ENCODE assay signal across 8 cellular contexts in genomic region chr10:114703377-114704125, GRCh38. TPM values are rescaled to one million over a fixed set of nuclear protein-coding genes. Genes with fewer than 3 reads are reported as not detected.
DNase-seq lines count a peak whose midpoint lies in the region; ATAC-seq and TF ChIP-seq lines count a peak whose summit lies in the region.

No MANE protein-coding gene starts in this region.

- peaks cover 29% of the 10 kb centered on the region for H3K27me3 Mint-ChIP-seq in T-helper 17 cell

- CTCF ChIA-PET in AG04450 (lab: Charles Lee), result interaction anchor here (0.6 to 4.0 kb wide), 27 partner anchors 10 to 842 kb away, joined by 3 to 73 read pairs (median 4); no protein-coding TSS in a partner anchor

- no peaks in the 10 kb centered on the region for H3K27me3 ChIP-seq in AG04450 (ENCODE audit: control insufficient read depth, insufficient read depth, low read length)
- no peaks in the 10 kb centered on the region for H3K27me3 ChIP-seq in tibial artery

- no peaks in the 10 kb centered on the region for H3K4me1 ChIP-seq in tibial artery

- no peaks in the 10 kb centered on the region for H3K9me3 ChIP-seq in AG04450 (ENCODE audit: control insufficient read depth, insufficient read depth, low read length)
- H3K9me3 ChIP-seq in T-helper 17 cell (ENCODE audit: control insufficient read depth, low read length, poor library complexity, severe bottlenecking), result no peaks in the 10 kb centered on the region
- H3K9me3 ChIP-seq in tibial artery, result no peaks in the 10 kb centered on the region

- H3K36me3 ChIP-seq in tibial artery, result no peaks in the 10 kb centered on the region

- POLR2A ChIA-PET in AG04450 (lab: Yijun Ruan, JAX), result no interaction called here

- H3K4me3 Mint-ChIP-seq in T-helper 17 cell, result no peak overlapping the region

- H3K27ac Mint-ChIP-seq in T-helper 17 cell, result no peak overlapping the region

- ATAC-seq in T-helper 17 cell (peak; percentile 47), left ventricle myocardium superior (peak; percentile 51), HG02981 (IDR thresholded peaks at IDR 0.05; ENCODE audit: unreplicated experiment) (no peak), HG03521 (IDR thresholded peaks at IDR 0.05; ENCODE audit: unreplicated experiment) (no peak), GM19452 (IDR thresholded peaks at IDR 0.05; ENCODE audit: unreplicated experiment) (no peak)

- no peaks in the 10 kb centered on the region for H3K4me1 Mint-ChIP-seq in T-helper 17 cell

- H3K4me3 ChIP-seq in AG04450 (ENCODE audit: low read depth, low read length), result no peak overlapping the region
- H3K4me3 ChIP-seq in tibial artery, result no peak overlapping the region

- H3K36me3 Mint-ChIP-seq in T-helper 17 cell (ENCODE audit: low read depth), result no peaks in the 10 kb centered on the region

- H3K27ac ChIP-seq in AG04450 (ENCODE audit: low read depth, low read length) (no peak overlapping the region), tibial artery (no peak overlapping the region)

- intact Hi-C loops in left ventricle myocardium superior (cut with micrococcal nuclease) (no loop called here), tibial artery (cut with DNase I; ENCODE audit: low total_unique reads) (loop anchor here (5.0 kb wide), 1 partner anchor 979 kb away; no protein-coding TSS in a partner anchor)

- TF ChIP-seq CTCF in AG04450 (IDR thresholded peaks at IDR 0.05; ENCODE audit: low read depth, low read length), result peak; percentile 81
- peak; percentile 21 for TF ChIP-seq CTCF in GM13976 (IDR thresholded peaks at IDR 0.05; ENCODE audit: borderline replicate concordance, control extremely low read depth, extremely low read depth, insufficient read depth, missing control alignments)
- TF ChIP-seq CTCF in tibial artery (IDR thresholded peaks at IDR 0.05), result peak; percentile 52 to 60

- DNase-seq in AG04450 (ENCODE audit: low read depth, low spot score), result no peak
- DNase-seq in GM13976 (ENCODE audit: low spot score), result peak; percentile 30
- no peak for DNase-seq in T-helper 17 cell
- no peak for DNase-seq in left ventricle myocardium superior
- no peak for DNase-seq in tibial artery

- in situ Hi-C loops in GM13976 (cut with MboI; ENCODE audit: low sequenced_read_pairs, unreplicated experiment), result no loop called here

RNA-seq across cellular contexts. Expression of gene ABLIM1, which starts 45.5 kb away (rescaled TPM):
- polyA plus RNA-seq in AG04450 (2011; rRNA removed), result 6.1 and 6.4 TPM in 2 replicates
- polyA minus RNA-seq in AG04450 (2011; rRNA and poly(A)+ RNA removed), result 16.7 and 19.4 TPM in 2 replicates
- total RNA-seq in T-helper 17 cell, result 100 to 1,000 TPM; 141 to 184 TPM
- 808 TPM for total RNA-seq in left ventricle myocardium superior

Comparison
In these comparisons a context has a peak if more than half of its experiments do, and no peak if none do; other contexts are left out.
1. CTCF ChIP-seq: peak in every context shown above with its lines; median percentile 81 in AG04450; 56 in tibial artery; 21 in GM13976.
2. ATAC-seq: peak in T-helper 17 cell (single experiment) and left ventricle myocardium superior (single experiment); none in HG02981 (single experiment), HG03521 (single experiment) and GM19452 (single experiment).